ENCODE assay signal across 20 cellular contexts in the genomic region with DNA sequence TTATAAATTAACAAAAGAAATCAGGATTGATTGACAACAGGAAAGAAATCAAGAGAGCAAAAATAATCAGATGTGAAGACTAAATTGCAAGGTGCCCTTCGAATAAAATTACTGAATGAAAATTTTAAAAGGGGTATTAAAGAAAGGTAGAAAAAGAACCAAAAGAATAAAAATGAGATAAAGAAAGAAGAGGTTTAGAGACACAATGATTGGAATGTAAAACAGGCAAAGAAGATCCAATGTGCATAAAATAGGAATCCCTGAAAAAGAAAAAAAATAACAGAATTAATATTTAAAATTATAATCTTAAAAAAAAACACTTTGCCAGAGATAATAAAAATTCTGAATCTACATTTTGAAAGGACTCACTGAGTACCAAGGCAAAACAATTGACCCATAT.
"Had no signal": no experiment of that assay in that cellular context is flagged by ENCODE, and none has a peak within 500 bp of the region (broad histone marks: within the 10 kb centered on the region; RNA-seq: fewer than 3 reads in every experiment).

No MANE protein-coding gene starts in this region.

- H3K27ac Mint-ChIP-seq: activated CD4-positive, alpha-beta memory T cell treated with anti-CD3 and anti-CD28 coated beads, Interleukin-2, amount 10 ng/mL, durations not matched to agents 7 days and 5 days; activated CD4-positive, alpha-beta T cell treated with anti-CD3 and anti-CD28 coated beads, Interleukin-2, amount 10 ng/mL, durations not matched to agents 24 days and 14 days; activated naive CD8-positive, alpha-beta T cell treated with anti-CD3 and anti-CD28 coated beads, Interleukin-2, amount 50 U/mL, for 24 hours; stimulated activated naive CD8-positive, alpha-beta T cell treated with anti-CD3 and anti-CD28 coated beads, Interleukin-15, amount 100 ng/mL, for 72 hours; T-helper 1 cell treated with Interleukin-12 subunit alpha and Interleukin-12 subunit beta and Interleukin-4 antibody, amounts not matched to agents 30 μg/mL and 1 μg/mL, for 36 hours had no signal

- ATAC-seq: heart right ventricle; left lobe of liver; stimulated activated naive CD8-positive, alpha-beta T cell treated with anti-CD3 and anti-CD28 coated beads, Interleukin-15, amount 100 ng/mL, for 72 hours had no signal

- H3K27me3 ChIP-seq: heart right ventricle, right lobe of liver, tibial artery had no signal

- H3K9me3 Mint-ChIP-seq: activated CD4-positive, alpha-beta memory T cell treated with anti-CD3 and anti-CD28 coated beads, Interleukin-2, amount 10 ng/mL, durations not matched to agents 7 days and 5 days; activated CD4-positive, alpha-beta T cell treated with anti-CD3 and anti-CD28 coated beads, Interleukin-2, amount 10 ng/mL, durations not matched to agents 24 days and 14 days; activated naive CD8-positive, alpha-beta T cell treated with anti-CD3 and anti-CD28 coated beads, Interleukin-2, amount 50 U/mL, for 24 hours; stimulated activated naive CD8-positive, alpha-beta T cell treated with anti-CD3 and anti-CD28 coated beads, Interleukin-15, amount 100 ng/mL, for 72 hours; T-helper 1 cell treated with Interleukin-12 subunit alpha and Interleukin-12 subunit beta and Interleukin-4 antibody, amounts not matched to agents 30 μg/mL and 1 μg/mL, for 36 hours had no signal

- H3K27ac ChIP-seq: heart right ventricle, lower lobe of right lung, right lobe of liver, tibial artery had no signal

- H3K4me3 ChIP-seq: heart right ventricle, lower lobe of right lung, right lobe of liver, smooth muscle cell, tibial artery had no signal

- H3K27me3 Mint-ChIP-seq: activated CD4-positive, alpha-beta memory T cell treated with anti-CD3 and anti-CD28 coated beads, Interleukin-2, amount 10 ng/mL, durations not matched to agents 7 days and 5 days; activated CD4-positive, alpha-beta T cell treated with anti-CD3 and anti-CD28 coated beads, Interleukin-2, amount 10 ng/mL, durations not matched to agents 24 days and 14 days; activated naive CD8-positive, alpha-beta T cell treated with anti-CD3 and anti-CD28 coated beads, Interleukin-2, amount 50 U/mL, for 24 hours; naive B cell; stimulated activated naive CD8-positive, alpha-beta T cell treated with anti-CD3 and anti-CD28 coated beads, Interleukin-15, amount 100 ng/mL, for 72 hours had no signal

- H3K4me2 ChIP-seq: smooth muscle cell had no signal

- H3K9me3 ChIP-seq: right lobe of liver, tibial artery had no signal

- H3K4me1 ChIP-seq: lower lobe of right lung, right lobe of liver, tibial artery had no signal

- H3K4me3 Mint-ChIP-seq: activated CD4-positive, alpha-beta memory T cell treated with anti-CD3 and anti-CD28 coated beads, Interleukin-2, amount 10 ng/mL, durations not matched to agents 7 days and 5 days; activated CD4-positive, alpha-beta T cell treated with anti-CD3 and anti-CD28 coated beads, Interleukin-2, amount 10 ng/mL, durations not matched to agents 24 days and 14 days; activated naive CD8-positive, alpha-beta T cell treated with anti-CD3 and anti-CD28 coated beads, Interleukin-2, amount 50 U/mL, for 24 hours; neural crest cell; stimulated activated naive CD8-positive, alpha-beta T cell treated with anti-CD3 and anti-CD28 coated beads, Interleukin-15, amount 100 ng/mL, for 72 hours; T-helper 1 cell treated with Interleukin-12 subunit alpha and Interleukin-12 subunit beta and Interleukin-4 antibody, amounts not matched to agents 30 μg/mL and 1 μg/mL, for 36 hours had no signal

- H3K4me1 Mint-ChIP-seq: neural crest cell had no signal

- DNase-seq: activated CD4-positive, alpha-beta memory T cell treated with anti-CD3 and anti-CD28 coated beads, Interleukin-2, amount 10 ng/mL, durations not matched to agents 7 days and 5 days; activated CD4-positive, alpha-beta T cell treated with anti-CD3 and anti-CD28 coated beads, Interleukin-2, amount 10 ng/mL, durations not matched to agents 24 days and 14 days; activated gamma-delta T cell; activated naive CD4-positive, alpha-beta T cell treated with anti-CD3 and anti-CD28 coated beads, Interleukin-2, amount 50 U/mL, for 16 hours; effector CD4-positive, alpha-beta T cell; heart right ventricle; kidney; lower lobe of right lung; occipital lobe; right lobe of liver; stimulated activated CD4-positive, alpha-beta T cell treated with anti-CD3 and anti-CD28 coated beads, Interleukin-4, amount 100 ng/mL, for 1 hour; stimulated activated naive CD8-positive, alpha-beta T cell treated with anti-CD3 and anti-CD28 coated beads, Interleukin-15, amount 100 ng/mL, for 72 hours; T1000; tibial artery had no signal
